1 cellular context compared by ENCODE assay signal in genomic region chr3:147371141-147371540, GRCh38.
TF ChIP-seq lines count a peak whose summit lies in the region.

No MANE protein-coding gene starts in this region.

TF ChIP-seq in GM23338, 12 proteins besides CTCF, POLR2A, EP300 and RAD21 (continued from another document):
- TF ChIP-seq ZNF462 (CRISPR knock-in tag; IDR thresholded peaks at IDR 0.05) (no peak), STAT1 (IDR thresholded peaks at IDR 0.05; ENCODE audit: unreplicated experiment) (no peak)
